23 cellular contexts compared by ENCODE assay signal in the genomic region with DNA sequence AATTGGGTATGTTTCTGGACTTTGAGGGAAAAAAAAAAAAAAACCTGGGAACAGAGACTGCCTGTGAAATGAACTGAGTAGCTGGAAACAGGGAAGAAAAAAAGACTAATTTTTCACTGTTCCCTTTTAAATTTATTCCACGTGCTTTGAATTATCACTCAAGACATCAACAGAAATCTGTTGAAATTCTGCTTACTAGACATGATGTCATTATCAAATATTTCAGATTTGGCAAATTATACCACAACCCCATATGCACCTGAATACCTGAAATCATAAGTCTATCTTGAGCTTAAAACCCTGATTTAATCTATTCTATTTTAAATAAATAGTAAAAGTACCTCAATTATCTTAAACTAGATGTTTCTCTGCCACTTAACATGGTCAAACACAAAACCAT. TPM values are rescaled to one million over a fixed set of nuclear protein-coding genes. Genes with fewer than 3 reads are reported as not detected.
DNase-seq lines count a peak whose midpoint lies in the region; ATAC-seq and TF ChIP-seq lines count a peak whose summit lies in the region.
"Had no signal": no experiment of that assay in that cellular context is flagged by ENCODE, and none has a peak within 500 bp of the region (broad histone marks: within the 10 kb centered on the region; RNA-seq: fewer than 3 reads in every experiment).

No MANE protein-coding gene starts in this region.

- H3K27me3 ChIP-seq in heart left ventricle = no peaks in the 10 kb centered on the region
- H3K27me3 ChIP-seq in right cardiac atrium (ENCODE audit: control insufficient read depth, insufficient read depth) = no peaks in the 10 kb centered on the region
- H3K27me3 ChIP-seq in foreskin keratinocyte = no peaks in the 10 kb centered on the region
- no peaks in the 10 kb centered on the region for H3K27me3 ChIP-seq in tibial artery
- H3K27me3 ChIP-seq in WERI-Rb-1 (ENCODE audit: insufficient read depth, low read depth, severe bottlenecking) = no peaks in the 10 kb centered on the region
- H3K27me3 ChIP-seq: upper lobe of right lung had no signal

- H3K27ac ChIP-seq in heart left ventricle (peak overlapping the region in 9 of 12 donors; percentile 48 to 82 (median 69)), right cardiac atrium (ENCODE audit: low read length) (no peak overlapping the region), VCaP (peak overlapping the region; percentile 69; the same call in 1 of the 2 replicates), foreskin keratinocyte (peak overlapping the region; percentile 73), tibial artery (peak overlapping the region; percentile 79), WERI-Rb-1 (no peak overlapping the region), RWPE1 (no peak overlapping the region)
- H3K27ac ChIP-seq: 22Rv1, C4-2B, KMS-11 had no signal

- H3K9me3 ChIP-seq in heart left ventricle = peaks cover 0 to 32% (median 0%) of the 10 kb centered on the region in 12 donors
- no peaks in the 10 kb centered on the region for H3K9me3 ChIP-seq in right cardiac atrium (ENCODE audit: control insufficient read depth, low read length)
- no peaks in the 10 kb centered on the region for H3K9me3 ChIP-seq in tibial artery
- no peaks in the 10 kb centered on the region for H3K9me3 ChIP-seq in WERI-Rb-1 (ENCODE audit: severe bottlenecking)
- H3K9me3 ChIP-seq: psoas muscle, upper lobe of right lung had no signal

- TF ChIP-seq CTCF in heart left ventricle (IDR thresholded peaks at IDR 0.05) (no peak), VCaP (conservative IDR thresholded peaks at IDR 0.05) (no peak), foreskin keratinocyte (conservative IDR thresholded peaks at IDR 0.05) (no peak), tibial artery (IDR thresholded peaks at IDR 0.05) (no peak), WERI-Rb-1 (IDR thresholded peaks at IDR 0.05; ENCODE audit: low read depth, low read length) (no peak), RWPE1 (conservative IDR thresholded peaks at IDR 0.05; ENCODE audit: low read depth) (no peak)

- no peak overlapping the region for H3K4me3 ChIP-seq in heart left ventricle
- H3K4me3 ChIP-seq in right cardiac atrium (ENCODE audit: low read length) = no peak overlapping the region
- H3K4me3 ChIP-seq in tibial artery = no peak overlapping the region
- no peak overlapping the region for H3K4me3 ChIP-seq in WERI-Rb-1 (ENCODE audit: low read depth, low read length)
- H3K4me3 ChIP-seq: psoas muscle, upper lobe of right lung had no signal

- no peak for ATAC-seq in heart left ventricle
- ATAC-seq in right cardiac atrium = no peak
- no peak for ATAC-seq in foreskin keratinocyte
- no peak for ATAC-seq in HG03175 (IDR thresholded peaks at IDR 0.05; ENCODE audit: unreplicated experiment)
- ATAC-seq: SK-N-SH treated with all-trans-retinoic acid at 6 μM for 48 hours had no signal

- no peak for TF ChIP-seq POLR2A in heart left ventricle (IDR thresholded peaks at IDR 0.05)

- CTCF ChIA-PET in RWPE1 (lab: Yijun Ruan, JAX) = interaction anchor here (0.5 kb wide), 1 partner anchor 10 kb away, joined by 3 read pairs; no protein-coding TSS in a partner anchor

- POLR2A ChIA-PET in RWPE1 (lab: Yijun Ruan, JAX; ENCODE audit: low non-redundant PET) = no interaction called here

- peaks cover 5 to 66% (median 50%) of the 10 kb centered on the region in 12 donors for H3K4me1 ChIP-seq in heart left ventricle
- peaks cover 10% of the 10 kb centered on the region for H3K4me1 ChIP-seq in right cardiac atrium (ENCODE audit: control insufficient read depth, insufficient read depth, low read length)
- peaks cover 45% of the 10 kb centered on the region for H3K4me1 ChIP-seq in foreskin keratinocyte
- H3K4me1 ChIP-seq in tibial artery = peaks cover 0 to 70% (median 21%) of the 10 kb centered on the region in 4 donors

- no peak for DNase-seq in heart left ventricle
- DNase-seq in right cardiac atrium = no peak
- no peak for DNase-seq in foreskin keratinocyte
- DNase-seq in tibial artery = no peak
- DNase-seq in WERI-Rb-1 = no peak
- no peak for DNase-seq in RWPE1 (ENCODE audit: low spot score)
- DNase-seq: activated CD8-positive, alpha-beta memory T cell treated with anti-CD3 and anti-CD28 coated beads for 24 hours; activated naive CD4-positive, alpha-beta T cell treated with anti-CD3 and anti-CD28 coated beads, Interleukin-2, amount 10 ng/mL, durations not matched to agents 7 days and 5 days; activated T-cell treated with anti-CD3 and anti-CD28 coated beads, Interleukin-2, amount 50 U/mL, for 4 hours; effector memory CD8-positive, alpha-beta T cell; NCI-H1092 treated with DMSO at 0.1 percent for 48 hours; NCI-H2029; NCI-H345; psoas muscle; stimulated activated CD4-positive, alpha-beta T cell treated with anti-CD3 and anti-CD28 coated beads, Interleukin-4, amount 100 ng/mL, for 1 hour; T1000; upper lobe of right lung had no signal

- intact Hi-C loops in heart left ventricle (cut with DNase I) = loop anchor here in 2 of 10 donors (5.0 kb wide), 2 partner anchors 299 to 309 kb away; no protein-coding TSS in a partner anchor
- intact Hi-C loops in right cardiac atrium (cut with DNase I) = no loop called here
- intact Hi-C loops in tibial artery (cut with DNase I; ENCODE audit: low total_unique reads) = no loop called here

- no peaks in the 10 kb centered on the region for H3K36me3 ChIP-seq in heart left ventricle
- no peaks in the 10 kb centered on the region for H3K36me3 ChIP-seq in tibial artery
- peaks cover 6% of the 10 kb centered on the region for H3K36me3 ChIP-seq in WERI-Rb-1
- H3K36me3 ChIP-seq: upper lobe of right lung had no signal

- 75 to 82% (median 78%) methylated on average over 1 of the region's 1 CpG for WGBS in heart left ventricle, 4 donors
- WGBS in right cardiac atrium = 63% methylated on average over 1 of the region's 1 CpG

RNA-seq across cellular contexts. Expression of a gene that starts 5.0 kb away (rescaled TPM):
- total RNA-seq in heart left ventricle = 10 to 100 TPM; 12.5 to 48.2 (median 24.9) TPM
- polyA plus RNA-seq in heart left ventricle = 10 to 100 TPM in 1 of 2 donors, 1 to 10 TPM in 1; 9.1 to 21.9 TPM
- total RNA-seq in right cardiac atrium = 10 to 100 TPM; 22.9 to 29.7 (median 25.3) TPM
- polyA plus RNA-seq in right cardiac atrium = 11.9 TPM
- 64.8 and 66.2 TPM in 2 replicates for total RNA-seq in foreskin keratinocyte
- 20.7 and 22.9 TPM in 2 replicates for polyA plus RNA-seq in foreskin keratinocyte

RNA-seq across cellular contexts. Expression of a gene that starts 50.4 kb away (rescaled TPM):
- total RNA-seq in heart left ventricle (10 to 100 TPM; 27.0 to 54.6 (median 42.7) TPM), right cardiac atrium (10 to 100 TPM; 42.2 to 44.8 (median 43.8) TPM), foreskin keratinocyte (42.0 and 51.6 TPM in 2 replicates)
- polyA plus RNA-seq in heart left ventricle (10 to 100 TPM; 20.3 to 34.1 TPM), right cardiac atrium (31.0 TPM), foreskin keratinocyte (11.4 and 12.0 TPM in 2 replicates)

Comparison
In these comparisons a context has a peak if more than half of its experiments do, and no peak if none do; other contexts are left out.
1. H3K27ac ChIP-seq: peak in heart left ventricle (9 of 12), VCaP (single experiment), foreskin keratinocyte (single experiment) and tibial artery (2 of 2); none in right cardiac atrium (single experiment), WERI-Rb-1 (single experiment) and RWPE1 (single experiment).